In the genomic region with DNA sequence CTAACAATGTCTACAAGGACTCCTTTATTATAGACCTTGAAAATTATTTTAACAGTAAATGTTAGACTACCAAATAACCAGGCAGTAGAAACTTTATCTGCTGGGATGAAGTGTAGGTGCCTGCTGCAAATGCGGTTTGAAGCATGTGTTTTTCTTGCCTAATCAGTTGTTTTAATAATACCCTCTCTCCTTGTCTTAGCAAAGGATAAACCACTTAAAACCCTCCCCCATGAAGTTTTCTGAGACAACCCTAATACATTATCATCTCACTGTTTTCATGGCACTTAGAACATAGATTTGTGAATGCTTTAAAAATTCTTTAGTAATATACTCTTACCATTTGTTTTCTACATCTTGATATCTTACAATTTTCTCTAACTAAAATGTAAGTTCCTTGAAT, we compare ENCODE assay signal across 18 cellular contexts.
DNase-seq lines count a peak whose midpoint lies in the region; ATAC-seq and TF ChIP-seq lines count a peak whose summit lies in the region.
"Had no signal": no experiment of that assay in that cellular context is flagged by ENCODE, and none has a peak within 500 bp of the region (broad histone marks: within the 10 kb centered on the region; RNA-seq: fewer than 3 reads in every experiment).

No MANE protein-coding gene starts in this region.

- no peak overlapping the region for H3K4me3 Mint-ChIP-seq in brain
- H3K4me3 Mint-ChIP-seq: CD14-positive monocyte; CD4-positive, alpha-beta memory T cell had no signal

- no peaks in the 10 kb centered on the region for H3K36me3 ChIP-seq in cardiac muscle cell
- H3K36me3 ChIP-seq in OCI-LY1 (ENCODE audit: insufficient read depth, low read length) = no peaks in the 10 kb centered on the region
- H3K36me3 ChIP-seq in upper lobe of right lung = no peaks in the 10 kb centered on the region
- H3K36me3 ChIP-seq in lower lobe of right lung = no peaks in the 10 kb centered on the region
- H3K36me3 ChIP-seq: BLaER1 had no signal

- DNase-seq in cardiac muscle cell (ENCODE audit: low read depth in 1 of 2, low spot score in 1 of 2) = no peak
- no peak for DNase-seq in left ventricle myocardium superior
- DNase-seq in upper lobe of right lung = no peak
- DNase-seq in lower lobe of right lung = no peak
- DNase-seq in GM13976 (ENCODE audit: low spot score) = no peak
- DNase-seq: 8988T; CD4-positive, alpha-beta memory T cell; DMS79 treated with DMSO at 0.1 percent for 48 hours; GF-D8; GOT3; H7; IMR-90 had no signal

- H3F3A ChIP-seq in OCI-LY1 (ENCODE audit: insufficient read depth, low read length) = no peaks in the 10 kb centered on the region; the same call in 1 of the 2 replicates

- H3K9me3 Mint-ChIP-seq in brain = no peaks in the 10 kb centered on the region

- peaks cover 67% of the 10 kb centered on the region for H3K36me3 Mint-ChIP-seq in brain
- H3K36me3 Mint-ChIP-seq: CD14-positive monocyte; CD4-positive, alpha-beta memory T cell had no signal

- TF ChIP-seq CTCF in cardiac muscle cell (IDR thresholded peaks at IDR 0.05; ENCODE audit: low read depth, low read length) (no peak), OCI-LY1 (IDR thresholded peaks at IDR 0.05; ENCODE audit: low read length) (no peak), brain (conservative IDR thresholded peaks at IDR 0.05) (no peak), upper lobe of right lung (IDR thresholded peaks at IDR 0.05) (no peak), lower lobe of right lung (IDR thresholded peaks at IDR 0.05) (no peak), GM13976 (IDR thresholded peaks at IDR 0.05; ENCODE audit: borderline replicate concordance, control extremely low read depth, extremely low read depth, insufficient read depth, missing control alignments) (no peak)

- intact Hi-C loops in left ventricle myocardium superior (cut with micrococcal nuclease) (no loop called here), upper lobe of right lung (cut with DNase I) (no loop called here), lower lobe of right lung (cut with DNase I) (no loop called here)

- H3K9me2 ChIP-seq in OCI-LY1 (ENCODE audit: low read depth, low read length) = no peaks in the 10 kb centered on the region

- H3K4me2 ChIP-seq in OCI-LY1 (ENCODE audit: low read length) = no peak overlapping the region
- H3K4me2 ChIP-seq: BLaER1 had no signal

- no peaks in the 10 kb centered on the region for H3K27me3 Mint-ChIP-seq in brain
- H3K27me3 Mint-ChIP-seq: CD4-positive, alpha-beta memory T cell had no signal

- no peaks in the 10 kb centered on the region for H3K79me2 ChIP-seq in OCI-LY1 (ENCODE audit: insufficient read depth, low read length)

- H3K4me3 ChIP-seq in cardiac muscle cell = no peak overlapping the region
- H3K4me3 ChIP-seq in OCI-LY1 (ENCODE audit: low read depth, low read length, poor library complexity, severe bottlenecking) = no peak overlapping the region
- no peak overlapping the region for H3K4me3 ChIP-seq in upper lobe of right lung
- H3K4me3 ChIP-seq in lower lobe of right lung = no peak overlapping the region
- H3K4me3 ChIP-seq: BLaER1 had no signal

- H3K4me1 ChIP-seq in cardiac muscle cell (ENCODE audit: low read depth) (peaks cover 8% of the 10 kb centered on the region), OCI-LY1 (ENCODE audit: insufficient read depth, low read length, severe bottlenecking) (peaks cover 9% of the 10 kb centered on the region), upper lobe of right lung (no peaks in the 10 kb centered on the region), lower lobe of right lung (no peaks in the 10 kb centered on the region)
- H3K4me1 ChIP-seq: BLaER1 had no signal

- peak overlapping the region in 3 of 5 experiments; percentile 41 to 75 (median 73) for H3K27ac Mint-ChIP-seq in brain
- H3K27ac Mint-ChIP-seq: CD14-positive monocyte; CD4-positive, alpha-beta memory T cell had no signal

- peak overlapping the region; percentile 27 for H3K27ac ChIP-seq in cardiac muscle cell
- no peak overlapping the region for H3K27ac ChIP-seq in OCI-LY1 (ENCODE audit: low read depth, low read length, poor library complexity, severe bottlenecking)
- no peak overlapping the region for H3K27ac ChIP-seq in upper lobe of right lung
- no peak overlapping the region for H3K27ac ChIP-seq in lower lobe of right lung
- H3K27ac ChIP-seq: BLaER1 had no signal

- H4K20me1 ChIP-seq in OCI-LY1 (ENCODE audit: insufficient read depth, low read length) = no peaks in the 10 kb centered on the region
- H4K20me1 ChIP-seq: BLaER1 had no signal

- ATAC-seq in left ventricle myocardium superior = no peak
- ATAC-seq in GM21576 (IDR thresholded peaks at IDR 0.05; ENCODE audit: unreplicated experiment) = no peak
- ATAC-seq in upper lobe of right lung = no peak
- no peak for ATAC-seq in lower lobe of right lung
- ATAC-seq: HCT116 had no signal

- in situ Hi-C loops in GM13976 (cut with MboI; ENCODE audit: low sequenced_read_pairs, unreplicated experiment) = no loop called here

- peaks cover 17% of the 10 kb centered on the region for H3K4me1 Mint-ChIP-seq in brain
- H3K4me1 Mint-ChIP-seq: CD14-positive monocyte; CD4-positive, alpha-beta memory T cell had no signal

- H3K27me3 ChIP-seq in cardiac muscle cell (no peaks in the 10 kb centered on the region), OCI-LY1 (ENCODE audit: insufficient read depth, low read length) (no peaks in the 10 kb centered on the region), upper lobe of right lung (no peaks in the 10 kb centered on the region), lower lobe of right lung (ENCODE audit: low read depth) (no peaks in the 10 kb centered on the region)
- H3K27me3 ChIP-seq: BLaER1 had no signal

- H3K9ac ChIP-seq in OCI-LY1 (ENCODE audit: low read length) = no peak overlapping the region
- H3K9ac ChIP-seq: BLaER1 had no signal

- H2AFZ ChIP-seq in OCI-LY1 (ENCODE audit: low read length) = peak overlapping the region; percentile 72; the same call in 1 of the 2 replicates

- no peaks in the 10 kb centered on the region for H3K9me3 ChIP-seq in cardiac muscle cell (ENCODE audit: low read depth)
- H3K9me3 ChIP-seq in OCI-LY1 (ENCODE audit: low read length) = no peaks in the 10 kb centered on the region
- no peaks in the 10 kb centered on the region for H3K9me3 ChIP-seq in upper lobe of right lung
- no peaks in the 10 kb centered on the region for H3K9me3 ChIP-seq in lower lobe of right lung
- H3K9me3 ChIP-seq: BLaER1 had no signal
